Comparison of ENCODE assay signal across 20 cellular contexts in genomic region chr2:50770299-50770698, GRCh38.
DNase-seq lines count a peak whose midpoint lies in the region; ATAC-seq, FAIRE-seq and TF ChIP-seq lines count a peak whose summit lies in the region.
"Had no signal": no experiment of that assay in that cellular context is flagged by ENCODE, and none has a peak within 500 bp of the region (broad histone marks: within the 10 kb centered on the region; RNA-seq: fewer than 3 reads in every experiment).

No MANE protein-coding gene starts in this region.

- FAIRE-seq in D721Med (lab: Jason Lieb, UNC) (peak; percentile 29), kidney (lab: Jason Lieb, UNC) (peak; percentile 60), small intestine (lab: Jason Lieb, UNC) (peak; percentile 94), pancreas (lab: Jason Lieb, UNC) (no peak)
- FAIRE-seq: A204.1, G401.6, GM12891, GM19239 had no signal

- H3K4me3 ChIP-seq in kidney (ENCODE audit: low read length in 2 of 2) (no peak overlapping the region), small intestine (ENCODE audit: low read depth in 1 of 2, low read length in 2 of 2) (no peak overlapping the region), pancreas (no peak overlapping the region)
- H3K4me3 ChIP-seq: BLaER1 had no signal

- no peaks in the 10 kb centered on the region for H3K36me3 ChIP-seq in kidney (ENCODE audit: control insufficient read depth in 1 of 2, insufficient read depth in 2 of 2, low read length in 2 of 2)
- H3K36me3 ChIP-seq in small intestine (ENCODE audit: control insufficient read depth in 2 of 2, insufficient read depth in 2 of 2, low read length in 2 of 2): no peaks in the 10 kb centered on the region
- no peaks in the 10 kb centered on the region for H3K36me3 ChIP-seq in pancreas
- H3K36me3 ChIP-seq: BE2C, BLaER1 had no signal

- no peak for TF ChIP-seq CTCF in D721Med (IDR thresholded peaks at IDR 0.05; ENCODE audit: insufficient read depth, missing control alignments)
- no peak for TF ChIP-seq CTCF in kidney (IDR thresholded peaks at IDR 0.05; ENCODE audit: borderline replicate concordance, extremely low read depth, insufficient read depth)
- no peak for TF ChIP-seq CTCF in pancreas (IDR thresholded peaks at IDR 0.05)

- 10 to 65% (median 28%) methylated on average over 3 of the region's 3 CpGs for WGBS in small intestine, 3 donors
- WGBS in pancreas, 2 donors: 66 to 78% methylated on average over 3 of the region's 3 CpGs

- no peak overlapping the region for H3K27ac ChIP-seq in kidney (ENCODE audit: low read depth in 2 of 2, low read length in 2 of 2)
- no peak overlapping the region for H3K27ac ChIP-seq in small intestine (ENCODE audit: low read depth in 1 of 2, low read length in 1 of 2)
- no peak overlapping the region for H3K27ac ChIP-seq in pancreas
- H3K27ac ChIP-seq: BLaER1 had no signal

- ATAC-seq in pancreas: no peak

- no peaks in the 10 kb centered on the region for H3K27me3 ChIP-seq in small intestine (ENCODE audit: control insufficient read depth in 2 of 2, insufficient read depth in 2 of 2, low read length in 2 of 2)
- no peaks in the 10 kb centered on the region for H3K27me3 ChIP-seq in pancreas
- H3K27me3 ChIP-seq: BE2C, BLaER1 had no signal

- H3K9me3 ChIP-seq in kidney (ENCODE audit: control insufficient read depth in 1 of 2, low read length in 2 of 2) (no peaks in the 10 kb centered on the region), small intestine (ENCODE audit: control insufficient read depth, low read depth) (no peaks in the 10 kb centered on the region), pancreas (no peaks in the 10 kb centered on the region)
- H3K9me3 ChIP-seq: BE2C, BLaER1 had no signal

- intact Hi-C loops in kidney (cut with DNase I) (no loop called here), pancreas (cut with DNase I) (no loop called here)

- no peak for DNase-seq in D721Med (ENCODE audit: insufficient read length, low spot score)
- DNase-seq in kidney: no peak
- DNase-seq in small intestine: peak; percentile 84
- DNase-seq in NCI-H82 (lab: John Stamatoyannopoulos, UW): no peak
- DNase-seq in pancreas: no peak
- DNase-seq: 8988T; ACHN; BE2C; C1 segment of cervical spinal cord; CD4-positive, alpha-beta memory T cell; CD4-positive, CD25-positive, alpha-beta regulatory T cell; CD8-positive, alpha-beta memory T cell; COR-L47; DMS79 treated with DMSO at 0.1 percent for 48 hours; GF-D8 had no signal

- H3K9ac ChIP-seq in kidney (ENCODE audit: low read length in 2 of 2): no peak overlapping the region
- H3K9ac ChIP-seq: BLaER1 had no signal

- H3K4me1 ChIP-seq in kidney (ENCODE audit: control insufficient read depth in 1 of 2, insufficient read depth in 1 of 2, low read depth in 1 of 2, low read length in 2 of 2): peaks cover 0 to 2% of the 10 kb centered on the region in 2 donors
- H3K4me1 ChIP-seq in small intestine (ENCODE audit: control insufficient read depth in 2 of 2, insufficient read depth in 1 of 2, low read depth in 1 of 2, low read length in 1 of 2): peaks cover 0 to 2% of the 10 kb centered on the region in 2 donors
- H3K4me1 ChIP-seq in pancreas: no peaks in the 10 kb centered on the region
- H3K4me1 ChIP-seq: BE2C, BLaER1 had no signal
